In genomic region chr14:20415723-20416622, GRCh38 we compare ENCODE assay signal across 1 cellular context.
TF ChIP-seq lines count a peak whose summit lies in the region.

No MANE protein-coding gene starts in this region.

TF ChIP-seq in H1, 55 proteins besides CTCF, POLR2A, EP300 and RAD21:
- TF ChIP-seq SIN3A (conservative IDR thresholded peaks at IDR 0.05 in 1 of 2, IDR thresholded peaks at IDR 0.05 in 1 of 2; ENCODE audit: low read depth in 1 of 2, low read length in 2 of 2) (no peak), CEBPB (IDR thresholded peaks at IDR 0.05; ENCODE audit: low read depth, low read length) (0 out of 2 replicates have a peak, but pooled peaks have one; percentile 25)
